In genomic region chr19:13796301-13797057, GRCh38 we compare ENCODE assay signal across 1 cellular context.
TF ChIP-seq lines count a peak whose summit lies in the region.

No MANE protein-coding gene starts in this region.

TF ChIP-seq in HCT116, 20 proteins besides CTCF, POLR2A, EP300 and RAD21 (continued from another document):
- TF ChIP-seq, protein P1, sequence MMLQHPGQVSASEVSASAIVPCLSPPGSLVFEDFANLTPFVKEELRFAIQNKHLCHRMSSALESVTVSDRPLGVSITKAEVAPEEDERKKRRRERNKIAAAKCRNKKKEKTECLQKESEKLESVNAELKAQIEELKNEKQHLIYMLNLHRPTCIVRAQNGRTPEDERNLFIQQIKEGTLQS (IDR thresholded peaks at IDR 0.05) = no peak
- no peak for TF ChIP-seq JUND (IDR thresholded peaks at IDR 0.05)
- peak; percentile 12 for TF ChIP-seq YY1 (IDR thresholded peaks at IDR 0.05; ENCODE audit: extremely low read depth, insufficient replicate concordance, low read depth, low read length)
- no peak; the same call in 1 of the 2 replicates for TF ChIP-seq POLR2AphosphoS5 (IDR thresholded peaks at IDR 0.05; ENCODE audit: low read depth, low read length)
